Comparison of ENCODE assay signal across 14 cellular contexts in genomic region chr1:186093437-186093836, GRCh38.
A peak's percentile ranks its signal among the peaks of the same experiment; 100 is the strongest.
DNase-seq lines count a peak whose midpoint lies in the region; ATAC-seq, FAIRE-seq and TF ChIP-seq lines count a peak whose summit lies in the region.
"Had no signal": no experiment of that assay in that cellular context is flagged by ENCODE, and none has a peak within 500 bp of the region (broad histone marks: within the 10 kb centered on the region; RNA-seq: fewer than 3 reads in every experiment).

No MANE protein-coding gene starts in this region.

- no peak overlapping the region for H3K27ac ChIP-seq in pancreas
- H3K27ac ChIP-seq: stomach had no signal

- peaks cover 0 to 5% (median 0%) of the 10 kb centered on the region in 4 donors for H3K27me3 ChIP-seq in pancreas
- H3K27me3 ChIP-seq: stomach had no signal

- intact Hi-C loops in pancreas (cut with DNase I), result no loop called here

- TF ChIP-seq CTCF in pancreas (IDR thresholded peaks at IDR 0.05), result no peak

- DNase-seq in CMK (ENCODE audit: low read depth) (peak; percentile 59), M059J (ENCODE audit: low read depth) (peak; percentile 65), astrocyte of the hippocampus (ENCODE audit: low read depth, low spot score) (peak; percentile 11), left kidney (ENCODE audit: low read depth, low spot score) (peak; percentile 9), NCI-H2227 (lab: John Stamatoyannopoulos, UW; ENCODE audit: unreplicated experiment) (no peak), NCI-H1694 (lab: John Stamatoyannopoulos, UW) (no peak), pancreas (no peak)
- DNase-seq: activated CD4-positive, alpha-beta T cell treated with anti-CD3 and anti-CD28 coated beads, Interleukin-2, amount 50 U/mL, for 4 hours; activated effector memory CD4-positive, alpha-beta T cell treated with anti-CD3 and anti-CD28 coated beads, Interleukin-2, amount 50 U/mL, for 16 hours; caudate nucleus; immature natural killer cell; NCI-H146; stomach had no signal

- H3K4me1 ChIP-seq in pancreas, result no peaks in the 10 kb centered on the region
- H3K4me1 ChIP-seq: stomach had no signal

- ATAC-seq in activated CD4-positive, CD25-positive, alpha-beta regulatory T cell treated with anti-CD3 and anti-CD28 coated beads, Interleukin-2, amount 50 U/mL, for 24 hours, result no peak
- no peak for ATAC-seq in pancreas

- H3K4me3 ChIP-seq in pancreas, result no peak overlapping the region
- H3K4me3 ChIP-seq: stomach had no signal

- FAIRE-seq in pancreas (lab: Jason Lieb, UNC), result no peak

- 32 to 39% methylated on average over 2 of the region's 2 CpGs for whole genome bisulfite sequencing in pancreas, 2 donors

- no peaks in the 10 kb centered on the region for H3K9me3 ChIP-seq in pancreas
- H3K9me3 ChIP-seq: stomach had no signal

- no peaks in the 10 kb centered on the region for H3K36me3 ChIP-seq in pancreas
- H3K36me3 ChIP-seq: stomach had no signal

Comparison
In these comparisons a context has a peak if more than half of its experiments do, and no peak if none do; other contexts are left out.
1. DNase-seq: peak in CMK (single experiment), M059J (single experiment), astrocyte of the hippocampus (single experiment) and left kidney (single experiment); none in NCI-H2227 (single experiment), NCI-H1694 (single experiment) and pancreas (0 of 6).